8 cellular contexts compared by ENCODE assay signal in genomic region chr2:949384-949893, GRCh38. TPM values are rescaled to one million over a fixed set of nuclear protein-coding genes. Genes with fewer than 3 reads are reported as not detected.
DNase-seq lines count a peak whose midpoint lies in the region; ATAC-seq and TF ChIP-seq lines count a peak whose summit lies in the region.

No MANE protein-coding gene starts in this region.

- H3K9me3 Mint-ChIP-seq in endothelial cell (ENCODE audit: unreplicated experiment) = no peaks in the 10 kb centered on the region

- H2AFZ ChIP-seq in DND-41 (ENCODE audit: low read depth, low read length) = peak overlapping the region; percentile 73

- H3K27me3 ChIP-seq in DND-41 (ENCODE audit: insufficient read depth, low read length, poor library complexity) (no peaks in the 10 kb centered on the region), prostate gland (replicated peaks; ENCODE audit: insufficient read depth) (no peaks in the 10 kb centered on the region)

- H3K9ac ChIP-seq in DND-41 (ENCODE audit: low read depth, low read length) = peak overlapping the region; percentile 85

- WGBS in prostate gland = 14% methylated on average over 20 of the region's 20 CpGs

- H3K4me1 Mint-ChIP-seq in endothelial cell (ENCODE audit: unreplicated experiment) = peaks cover 6% of the 10 kb centered on the region

- intact Hi-C loops in prostate gland (cut with DNase I) = no loop called here

- ATAC-seq in DND-41 (ENCODE audit: insufficient read depth, low read depth) = no peak

- DNase-seq in DND-41 = no peak
- peak; percentile 42 for DNase-seq in NCI-H345 (lab: John Stamatoyannopoulos, UW)
- no peak for DNase-seq in endothelial cell (ENCODE audit: low spot score)
- DNase-seq in prostate gland (ENCODE audit: low spot score) = no peak
- DNase-seq in DMS53 treated with DMSO at 0.1 percent for 48 hours (lab: John Stamatoyannopoulos, UW; ENCODE audit: unreplicated experiment) = no peak
- DNase-seq in putamen (ENCODE audit: low spot score) = no peak
- DNase-seq in midbrain (lab: John Stamatoyannopoulos, UW) = no peak
- DNase-seq in COR-L47 (lab: John Stamatoyannopoulos, UW) = no peak

- H3K36me3 Mint-ChIP-seq in endothelial cell (ENCODE audit: low read depth, unreplicated experiment) = no peaks in the 10 kb centered on the region

- H3K27ac Mint-ChIP-seq in endothelial cell (ENCODE audit: unreplicated experiment) = peak overlapping the region; percentile 4

- H3K27ac ChIP-seq in DND-41 (ENCODE audit: low read length) (peak overlapping the region; percentile 79), prostate gland (peak overlapping the region in 1 of 2 donors; percentile 57)

- TF ChIP-seq POLR2A in prostate gland (IDR thresholded peaks at IDR 0.05) = no peak

- no peaks in the 10 kb centered on the region for H4K20me1 ChIP-seq in DND-41 (ENCODE audit: insufficient read depth, low read length)

- peak overlapping the region; percentile 68 to 75 for H3K4me3 ChIP-seq in DND-41 (ENCODE audit: low read depth in 1 of 2, low read length in 2 of 2)
- H3K4me3 ChIP-seq in prostate gland = peak overlapping the region; percentile 41 to 71

- H3K4me1 ChIP-seq in DND-41 (ENCODE audit: insufficient read depth, low read length) (peaks cover 81% of the 10 kb centered on the region), prostate gland (replicated peaks) (no peaks in the 10 kb centered on the region)

- no peaks in the 10 kb centered on the region for H3K36me3 ChIP-seq in DND-41 (ENCODE audit: insufficient read depth, low read length)
- H3K36me3 ChIP-seq in prostate gland = no peaks in the 10 kb centered on the region

- H3K9me3 ChIP-seq in DND-41 (ENCODE audit: insufficient read depth, low read length, severe bottlenecking) = no peaks in the 10 kb centered on the region
- H3K9me3 ChIP-seq in prostate gland = no peaks in the 10 kb centered on the region

- H3K4me3 Mint-ChIP-seq in endothelial cell (ENCODE audit: unreplicated experiment) = peak overlapping the region; percentile 85

- TF ChIP-seq CTCF in DND-41 (IDR thresholded peaks at IDR 0.05; ENCODE audit: borderline replicate concordance, extremely low read depth, low read length, poor library complexity, severe bottlenecking) = no peak
- no peak for TF ChIP-seq CTCF in endothelial cell (IDR thresholded peaks at IDR 0.05; ENCODE audit: unreplicated experiment)
- TF ChIP-seq CTCF in prostate gland (IDR thresholded peaks at IDR 0.05) = no peak

- peak overlapping the region; percentile 79 for H3K4me2 ChIP-seq in DND-41 (ENCODE audit: insufficient read depth, low read length)

- H3K27me3 Mint-ChIP-seq in endothelial cell (ENCODE audit: unreplicated experiment) = peaks cover 5% of the 10 kb centered on the region

- H3K79me2 ChIP-seq in DND-41 (ENCODE audit: insufficient read depth, low read length) = peaks cover 30% of the 10 kb centered on the region

RNA-seq across cellular contexts. Expression of gene SNTG2, which starts 1.2 kb away (rescaled TPM):
- 23.2 TPM for total RNA-seq in endothelial cell (ENCODE audit: unreplicated experiment)
- 1 to 10 TPM; 2.0 to 5.0 TPM for total RNA-seq in prostate gland
